Comparison of ENCODE assay signal across 19 cellular contexts in genomic region chr14:104821229-104821945, GRCh38. TPM values are rescaled to one million over a fixed set of nuclear protein-coding genes. Genes with fewer than 3 reads are reported as not detected.
DNase-seq lines count a peak whose midpoint lies in the region; FAIRE-seq and TF ChIP-seq lines count a peak whose summit lies in the region.
"Had no signal": no experiment of that assay in that cellular context is flagged by ENCODE, and none has a peak within 500 bp of the region (broad histone marks: within the 10 kb centered on the region; RNA-seq: fewer than 3 reads in every experiment).

No MANE protein-coding gene starts in this region.

- no peak overlapping the region for H3K27ac Mint-ChIP-seq in activated CD4-positive, alpha-beta T cell treated with anti-CD3 and anti-CD28 coated beads, Interleukin-2, amount 10 ng/mL, durations not matched to agents 24 days and 14 days
- H3K27ac Mint-ChIP-seq in astrocyte (ENCODE audit: unreplicated experiment), result no peak overlapping the region
- H3K27ac Mint-ChIP-seq: activated naive CD8-positive, alpha-beta T cell; activated T-helper 1 cell treated with anti-CD3 and anti-CD28 coated beads, Interleukin-12 subunit alpha, Interleukin-12 subunit beta, Interleukin-2, Interleukin-4 antibody, amounts not matched to agents 30 ng/mL and 10 ng/mL and 1 ng/mL, durations not matched to agents 14 hours and 24 hours and 36 hours; stimulated activated memory B cell treated with anti-CD40 and anti-IgM and Interleukin-4, amounts not matched to agents 10 μg/mL and 1 μg/mL and 100 μg/mL, for 72 hours had no signal

- in situ Hi-C loops in GM13977 (cut with MboI; ENCODE audit: low pct_unique_long_range_greater_than_20kb, low sequenced_read_pairs, unreplicated experiment), result loop anchor here (10.0 kb wide), 1 partner anchor 57 kb away; no protein-coding TSS in a partner anchor

- no peak overlapping the region for H2AFZ ChIP-seq in astrocyte (ENCODE audit: low read depth, low read length)

- no peak overlapping the region for H3K4me3 Mint-ChIP-seq in activated CD4-positive, alpha-beta T cell treated with anti-CD3 and anti-CD28 coated beads, Interleukin-2, amount 10 ng/mL, durations not matched to agents 24 days and 14 days
- H3K4me3 Mint-ChIP-seq in astrocyte (ENCODE audit: unreplicated experiment), result no peak overlapping the region
- H3K4me3 Mint-ChIP-seq: activated naive CD8-positive, alpha-beta T cell; activated T-helper 1 cell treated with anti-CD3 and anti-CD28 coated beads, Interleukin-12 subunit alpha, Interleukin-12 subunit beta, Interleukin-2, Interleukin-4 antibody, amounts not matched to agents 30 ng/mL and 10 ng/mL and 1 ng/mL, durations not matched to agents 14 hours and 24 hours and 36 hours; CD4-positive, alpha-beta memory T cell; stimulated activated memory B cell treated with anti-CD40 and anti-IgM and Interleukin-4, amounts not matched to agents 10 μg/mL and 1 μg/mL and 100 μg/mL, for 72 hours had no signal

- peak overlapping the region; percentile 52 for H3K4me2 ChIP-seq in astrocyte (ENCODE audit: low read length)

- no peak overlapping the region for H3K9ac ChIP-seq in astrocyte (ENCODE audit: low read length)

- TF ChIP-seq CTCF in astrocyte (IDR thresholded peaks at IDR 0.05; ENCODE audit: insufficient read depth, low read depth, low read length) (no peak), tibial artery (IDR thresholded peaks at IDR 0.05) (no peak), GM13977 (IDR thresholded peaks at IDR 0.05; ENCODE audit: extremely low read depth, insufficient read depth, missing control alignments) (no peak)

- peaks cover 11% of the 10 kb centered on the region for H3K4me1 Mint-ChIP-seq in activated CD4-positive, alpha-beta T cell treated with anti-CD3 and anti-CD28 coated beads, Interleukin-2, amount 10 ng/mL, durations not matched to agents 24 days and 14 days
- H3K4me1 Mint-ChIP-seq in astrocyte (ENCODE audit: low read depth, unreplicated experiment), result peaks cover 2% of the 10 kb centered on the region

- H3K9me3 ChIP-seq in astrocyte (ENCODE audit: insufficient read depth, low read depth, low read length), result peaks cover 8% of the 10 kb centered on the region
- no peaks in the 10 kb centered on the region for H3K9me3 ChIP-seq in tibial artery
- H3K9me3 ChIP-seq: thoracic aorta had no signal

- peak; percentile 54 for DNase-seq in activated CD4-positive, alpha-beta T cell treated with anti-CD3 and anti-CD28 coated beads, Interleukin-2, amount 10 ng/mL, durations not matched to agents 24 days and 14 days
- no peak for DNase-seq in activated CD4-positive, alpha-beta T cell treated with anti-CD3 and anti-CD28 coated beads, Interleukin-2, amount 50 U/mL, for 48 hours
- DNase-seq in astrocyte (ENCODE audit: low read depth) (no peak), mesenteric fat pad (ENCODE audit: low spot score) (peak; percentile 68), tibial artery (peak; percentile 3 to 63), H7 (no peak), MV-4-11 (lab: John Stamatoyannopoulos, UW) (no peak), GM13977 (ENCODE audit: low spot score) (no peak)
- DNase-seq: activated CD4-positive, alpha-beta T cell treated with anti-CD3 and anti-CD28 coated beads for 48 hours; CD4-positive, alpha-beta memory T cell; DMS153; GDM1; NCI-H1048; NCI-H1930; stimulated activated CD4-positive, alpha-beta T cell treated with anti-CD3 and anti-CD28 coated beads, Interleukin-4, amount 100 ng/mL, for 1 hour had no signal

- H3K4me1 ChIP-seq in astrocyte (ENCODE audit: insufficient read depth, low read length) (peaks cover 17% of the 10 kb centered on the region), tibial artery (peaks cover 0 to 27% (median 16%) of the 10 kb centered on the region in 4 donors)

- H3K36me3 ChIP-seq in astrocyte (ENCODE audit: insufficient read depth, low read length) (no peaks in the 10 kb centered on the region), tibial artery (no peaks in the 10 kb centered on the region), H7 (replicated peaks; ENCODE audit: control insufficient read depth, insufficient read depth, low read length) (no peaks in the 10 kb centered on the region)
- H3K36me3 ChIP-seq: thoracic aorta had no signal

- H3K9me3 Mint-ChIP-seq in activated CD4-positive, alpha-beta T cell treated with anti-CD3 and anti-CD28 coated beads, Interleukin-2, amount 10 ng/mL, durations not matched to agents 24 days and 14 days, result peaks cover 15% of the 10 kb centered on the region
- peaks cover 3% of the 10 kb centered on the region for H3K9me3 Mint-ChIP-seq in astrocyte (ENCODE audit: unreplicated experiment)

- no peak for FAIRE-seq in astrocyte (lab: Jason Lieb, UNC)

- H3K79me2 ChIP-seq in astrocyte (ENCODE audit: insufficient read depth, low read length), result peaks cover 4% of the 10 kb centered on the region

- H3K27me3 Mint-ChIP-seq in activated CD4-positive, alpha-beta T cell treated with anti-CD3 and anti-CD28 coated beads, Interleukin-2, amount 10 ng/mL, durations not matched to agents 24 days and 14 days, result peaks cover 18% of the 10 kb centered on the region
- H3K27me3 Mint-ChIP-seq in astrocyte (ENCODE audit: low read depth, unreplicated experiment), result peaks cover 6% of the 10 kb centered on the region
- H3K27me3 Mint-ChIP-seq: activated naive CD8-positive, alpha-beta T cell had no signal

- H3K27ac ChIP-seq in astrocyte (ENCODE audit: low read depth, low read length) (no peak overlapping the region), tibial artery (no peak overlapping the region)
- H3K27ac ChIP-seq: thoracic aorta had no signal

- intact Hi-C loops in activated CD4-positive, alpha-beta T cell treated with anti-CD3 and anti-CD28 coated beads, Interleukin-2, amount 10 ng/mL, durations not matched to agents 24 days and 14 days (cut with micrococcal nuclease), result no loop called here
- intact Hi-C loops in tibial artery (cut with DNase I; ENCODE audit: low total_unique reads), result loop anchor here (10.0 kb wide), 1 partner anchor 167 kb away; no protein-coding TSS in a partner anchor

- H3K4me3 ChIP-seq in astrocyte (ENCODE audit: insufficient read depth, low read depth, low read length) (no peak overlapping the region), tibial artery (no peak overlapping the region), H7 (ENCODE audit: insufficient read depth, low read depth, low read length) (no peak overlapping the region)
- H3K4me3 ChIP-seq: thoracic aorta had no signal

- no peaks in the 10 kb centered on the region for H4K20me1 ChIP-seq in astrocyte (ENCODE audit: insufficient read depth, low read length)

- no peaks in the 10 kb centered on the region for H3K27me3 ChIP-seq in astrocyte (ENCODE audit: insufficient read depth, low read length)
- no peaks in the 10 kb centered on the region for H3K27me3 ChIP-seq in tibial artery
- peaks cover 4% of the 10 kb centered on the region for H3K27me3 ChIP-seq in H7 (ENCODE audit: control insufficient read depth, insufficient read depth, low read length)

- H3K36me3 Mint-ChIP-seq in activated CD4-positive, alpha-beta T cell treated with anti-CD3 and anti-CD28 coated beads, Interleukin-2, amount 10 ng/mL, durations not matched to agents 24 days and 14 days (ENCODE audit: low read depth), result peaks cover 11% of the 10 kb centered on the region
- H3K36me3 Mint-ChIP-seq in astrocyte (ENCODE audit: low read depth, unreplicated experiment), result peaks cover 4% of the 10 kb centered on the region
- H3K36me3 Mint-ChIP-seq: activated naive CD8-positive, alpha-beta T cell had no signal

RNA-seq across cellular contexts. Expression of gene ZBTB42, which starts 20.5 kb away (rescaled TPM):
- total RNA-seq in activated CD4-positive, alpha-beta T cell treated with anti-CD3 and anti-CD28 coated beads, Interleukin-2, amount 10 ng/mL, durations not matched to agents 24 days and 14 days, result 4.9 and 5.5 TPM in 2 replicates
- total RNA-seq in astrocyte (6.6 and 6.9 TPM in 2 replicates), mesenteric fat pad (5.9 TPM)
- total RNA-seq in H7 (2014; rRNA removed; shearing (Covaris generic)), result 9.1 and 9.5 TPM in 2 replicates

RNA-seq across cellular contexts. Expression of gene AKT1, which starts 25.8 kb away (rescaled TPM):
- 133 and 143 TPM in 2 replicates for total RNA-seq in activated CD4-positive, alpha-beta T cell treated with anti-CD3 and anti-CD28 coated beads, Interleukin-2, amount 10 ng/mL, durations not matched to agents 24 days and 14 days
- 148 and 155 TPM in 2 replicates for total RNA-seq in astrocyte
- 170 TPM for total RNA-seq in mesenteric fat pad
- 152 and 165 TPM in 2 replicates for total RNA-seq in H7 (2014; rRNA removed; shearing (Covaris generic))

RNA-seq across cellular contexts. Expression of gene CEP170B, which starts 43.7 kb away (rescaled TPM):
- 8.3 and 9.0 TPM in 2 replicates for total RNA-seq in activated CD4-positive, alpha-beta T cell treated with anti-CD3 and anti-CD28 coated beads, Interleukin-2, amount 10 ng/mL, durations not matched to agents 24 days and 14 days
- total RNA-seq in astrocyte (50.3 and 55.4 TPM in 2 replicates), mesenteric fat pad (38.3 TPM)
- total RNA-seq in H7 (2014; rRNA removed; shearing (Covaris generic)), result 20.8 and 21.4 TPM in 2 replicates

Comparison
In these comparisons a context has a peak if more than half of its experiments do, and no peak if none do; other contexts are left out.
1. DNase-seq: peak in activated CD4-positive, alpha-beta T cell treated with anti-CD3 and anti-CD28 coated beads, Interleukin-2, amount 10 ng/mL, durations not matched to agents 24 days and 14 days (single experiment), mesenteric fat pad (single experiment) and tibial artery (2 of 2); none in activated CD4-positive, alpha-beta T cell treated with anti-CD3 and anti-CD28 coated beads, Interleukin-2, amount 50 U/mL, for 48 hours (0 of 2), astrocyte (single experiment), H7 (single experiment), MV-4-11 (single experiment) and GM13977 (single experiment).